Comparison of ENCODE assay signal across 8 cellular contexts in genomic region chr3:125915427-125915787, GRCh38. TPM values are rescaled to one million over a fixed set of nuclear protein-coding genes. Genes with fewer than 3 reads are reported as not detected.
DNase-seq lines count a peak whose midpoint lies in the region; ATAC-seq, FAIRE-seq and TF ChIP-seq lines count a peak whose summit lies in the region.
"Not testable (repeated sequence)": the region's sequence is repeated elsewhere in the genome, so short reads cannot be mapped to it uniquely, and the experiment has no call there.

No MANE protein-coding gene starts in this region.

- POLR2A ChIA-PET in Caco-2 (lab: Charles Lee) = not testable (repeated sequence)

- in situ Hi-C loops in astrocyte of the spinal cord (cut with HindIII; ENCODE audit: low sequenced_read_pairs) = not testable (repeated sequence)

- H3K27me3 Mint-ChIP-seq in Caco-2 (ENCODE audit: insufficient read depth, unreplicated experiment) = not testable (repeated sequence)

- peak overlapping the region; percentile 69 for H3K4me3 Mint-ChIP-seq in Caco-2 (ENCODE audit: unreplicated experiment)

- WGBS in esophagus, 2 donors = 1% methylated on average over 27 to 30 of the region's 30 CpGs

- H3K79me2 ChIP-seq in KMS-11 (ENCODE audit: insufficient read depth, low read depth) = not testable (repeated sequence)

- not testable (repeated sequence) for ATAC-seq in thoracic aorta (ENCODE audit: insufficient number of reproducible peaks, low FRiP score, low read depth)

- H3K36me3 ChIP-seq in Caco-2 (ENCODE audit: control insufficient read depth, insufficient read depth, low read length); KMS-11 (ENCODE audit: insufficient read depth); esophagus (ENCODE audit: control insufficient read depth in 2 of 2, insufficient read depth in 2 of 2, low read length in 1 of 2); kidney (ENCODE audit: control insufficient read depth in 1 of 2, insufficient read depth in 2 of 2, low read length in 2 of 2); neutrophil; thoracic aorta: not testable (repeated sequence)

- H3K4me2 ChIP-seq in KMS-11 = peak overlapping the region; percentile 81

- not testable (repeated sequence) for H3K4me1 Mint-ChIP-seq in Caco-2 (ENCODE audit: low read depth, unreplicated experiment)

- not testable (repeated sequence) for TF ChIP-seq CTCF in Caco-2 (IDR thresholded peaks at IDR 0.05; ENCODE audit: insufficient read depth in 1 of 2, low read depth in 1 of 2, low read length in 1 of 2, severe bottlenecking in 1 of 2, unreplicated experiment in 1 of 2); KMS-11 (conservative IDR thresholded peaks at IDR 0.05; ENCODE audit: low read depth, low read length); astrocyte of the spinal cord (IDR thresholded peaks at IDR 0.05; ENCODE audit: low read depth, low read length); kidney (IDR thresholded peaks at IDR 0.05; ENCODE audit: borderline replicate concordance, extremely low read depth, insufficient read depth); neutrophil (IDR thresholded peaks at IDR 0.05); thoracic aorta (IDR thresholded peaks at IDR 0.05)

- H3K9ac ChIP-seq in KMS-11 (peak overlapping the region; percentile 45; the same call in 1 of the 2 replicates), kidney (ENCODE audit: low read length in 2 of 2) (peak overlapping the region; percentile 32 to 40)

- H3K27ac ChIP-seq in KMS-11 = not testable (repeated sequence)
- peak overlapping the region; percentile 83 to 88 for H3K27ac ChIP-seq in esophagus (ENCODE audit: low read depth in 2 of 2, low read length in 1 of 2)
- H3K27ac ChIP-seq in kidney (ENCODE audit: low read depth in 2 of 2, low read length in 2 of 2) = peak overlapping the region; percentile 47 to 67
- peak overlapping the region; percentile 82 for H3K27ac ChIP-seq in neutrophil
- H3K27ac ChIP-seq in thoracic aorta = peak overlapping the region; percentile 74 to 79

- H3K27me3 ChIP-seq in Caco-2 (replicated peaks; ENCODE audit: control insufficient read depth, insufficient read depth, low read length); KMS-11 (ENCODE audit: insufficient read depth, low read depth); esophagus (ENCODE audit: control insufficient read depth in 1 of 2, insufficient read depth in 2 of 2, low read length in 2 of 2); thoracic aorta (replicated peaks; ENCODE audit: insufficient read depth): not testable (repeated sequence)
- H3K27me3 ChIP-seq in neutrophil = peaks cover 16% of the 10 kb centered on the region

- not testable (repeated sequence) for H3K36me3 Mint-ChIP-seq in Caco-2 (ENCODE audit: insufficient read depth, unreplicated experiment)

- FAIRE-seq in kidney (lab: Jason Lieb, UNC) = not testable (repeated sequence)

- not testable (repeated sequence) for H3K9me3 ChIP-seq in Caco-2; esophagus (ENCODE audit: control insufficient read depth in 2 of 2, insufficient read depth in 1 of 2, low read depth in 1 of 2, low read length in 1 of 2); kidney (ENCODE audit: control insufficient read depth in 1 of 2, low read length in 2 of 2); neutrophil; thoracic aorta

- not testable (repeated sequence) for H3K9me3 Mint-ChIP-seq in Caco-2 (ENCODE audit: unreplicated experiment)

- not testable (repeated sequence) for H3K4me1 ChIP-seq in Caco-2; esophagus (ENCODE audit: control insufficient read depth in 2 of 2, insufficient read depth in 2 of 2, low read length in 1 of 2); kidney (ENCODE audit: control insufficient read depth in 1 of 2, insufficient read depth in 1 of 2, low read depth in 1 of 2, low read length in 2 of 2)
- H3K4me1 ChIP-seq in KMS-11 (ENCODE audit: low read depth, poor library complexity, severe bottlenecking) (peaks cover 18% of the 10 kb centered on the region), neutrophil (ENCODE audit: control insufficient read depth in 1 of 2, insufficient read depth in 1 of 2, low read depth in 1 of 2, low read length in 1 of 2) (peaks cover 7 to 16% of the 10 kb centered on the region in 2 experiments), thoracic aorta (ENCODE audit: control insufficient read depth in 1 of 2, low read depth in 2 of 2) (peaks cover 3 to 16% of the 10 kb centered on the region in 2 donors)

- peak overlapping the region; percentile 73 for H3K27ac Mint-ChIP-seq in Caco-2 (ENCODE audit: unreplicated experiment)

- H2AFZ ChIP-seq in KMS-11 (ENCODE audit: low read depth) = peak overlapping the region; percentile 88

- not testable (repeated sequence) for H4K20me1 ChIP-seq in KMS-11 (ENCODE audit: insufficient read depth)

- not testable (repeated sequence) for DNase-seq in Caco-2; astrocyte of the spinal cord (ENCODE audit: low read depth, low spot score); kidney; thoracic aorta (ENCODE audit: low spot score)
- DNase-seq in T1000 (lab: John Stamatoyannopoulos, UW) = peak; percentile 57

- intact Hi-C loops in Caco-2 (cut with micrococcal nuclease; ENCODE audit: unreplicated experiment) = loop anchor here (5.0 to 10.0 kb wide), 3 partner anchors 148 to 318 kb away; partner anchors contain the start of genes OSBPL11 and SLC41A3
- intact Hi-C loops in kidney (cut with DNase I) = not testable (repeated sequence)

- CTCF ChIA-PET in Caco-2 (lab: Charles Lee) = interaction anchor here (0.6 to 1.3 kb wide), 3 partner anchors 149 to 298 kb away, joined by 3 to 4 read pairs (median 3); no protein-coding TSS in a partner anchor

- not testable (repeated sequence) for BruUV-seq in Caco-2 (replicated peaks; lab: Mats Ljungman, UMichigan)

- H3K4me3 ChIP-seq in Caco-2 (ENCODE audit: low read depth, low read length) (peak overlapping the region; percentile 61), KMS-11 (IDR thresholded peaks at IDR 0.05; ENCODE audit: insufficient read depth, low read depth, low read length) (peak overlapping the region; percentile 62), astrocyte of the spinal cord (ENCODE audit: low read depth, low read length) (peak overlapping the region; percentile 47), esophagus (ENCODE audit: low read depth in 1 of 2, low read length in 2 of 2) (peak overlapping the region; percentile 51 to 62), kidney (ENCODE audit: low read length in 2 of 2) (peak overlapping the region; percentile 66 to 70), neutrophil (ENCODE audit: low read depth in 1 of 2, low read length in 1 of 2) (peak overlapping the region; percentile 62 to 73), thoracic aorta (peak overlapping the region; percentile 94)

RNA-seq across cellular contexts. Expression of gene ROPN1B, which starts 53.6 kb away (rescaled TPM):
- total RNA-seq in Caco-2 (2022) = 0.30 TPM in 1 of 2 replicates, not detected in the other
- polyA plus RNA-seq in esophagus = under 1 TPM in 1 of 2 donors, not detected in 1; 0.06 TPM
- total RNA-seq in kidney = not detected
- not detected for polyA plus RNA-seq in kidney (ENCODE audit: insufficient read depth, low read depth, low replicate concordance)
- not detected for total RNA-seq in thoracic aorta
